Comparison of ENCODE assay signal across 27 cellular contexts in genomic region chr15:91751611-91752010, GRCh38.
"Had no signal": no experiment of that assay in that cellular context is flagged by ENCODE, and none has a peak within 500 bp of the region (broad histone marks: within the 10 kb centered on the region; RNA-seq: fewer than 3 reads in every experiment).

No MANE protein-coding gene starts in this region.

- H3K4me3 Mint-ChIP-seq: activated CD4-positive, alpha-beta memory T cell treated with anti-CD3 and anti-CD28 coated beads for 36 hours; activated CD4-positive, alpha-beta T cell treated with anti-CD3 and anti-CD28 coated beads, Interleukin-2, amount 10 ng/mL, durations not matched to agents 24 days and 14 days; activated T-cell treated with anti-CD3 and anti-CD28 coated beads, Interleukin-2, amount 50 U/mL, for 24 hours; nephron had no signal

- FAIRE-seq: endothelial cell of umbilical vein, islet of Langerhans had no signal

- H3K36me3 Mint-ChIP-seq: activated CD4-positive, alpha-beta memory T cell treated with anti-CD3 and anti-CD28 coated beads for 36 hours had no signal

- H3K4me1 Mint-ChIP-seq: activated CD4-positive, alpha-beta T cell treated with anti-CD3 and anti-CD28 coated beads, Interleukin-2, amount 10 ng/mL, durations not matched to agents 24 days and 14 days; nephron had no signal

- H3K27me3 ChIP-seq: breast epithelium, heart right ventricle, neutrophil, ovary, right lobe of liver, thyroid gland, upper lobe of right lung had no signal

- H3K36me3 ChIP-seq: breast epithelium, heart right ventricle, left ventricle myocardium inferior, neutrophil, ovary, right lobe of liver, thyroid gland, upper lobe of right lung had no signal

- DNase-seq: activated CD4-positive, alpha-beta memory T cell treated with anti-CD3 and anti-CD28 coated beads for 36 hours; activated CD4-positive, alpha-beta T cell treated with anti-CD3 and anti-CD28 coated beads, Interleukin-2, amount 10 ng/mL, durations not matched to agents 24 days and 14 days; activated CD4-positive, CD25-positive, alpha-beta regulatory T cell treated with anti-CD3 and anti-CD28 coated beads, Interleukin-2, amount 50 U/mL, for 72 hours; activated CD8-positive, alpha-beta memory T cell treated with anti-CD3 and anti-CD28 coated beads, Interleukin-2, amount 50 U/mL, for 48 hours; activated gamma-delta T cell; activated naive CD4-positive, alpha-beta T cell treated with anti-CD3 and anti-CD28 coated beads, Interleukin-2, amount 50 U/mL, for 16 hours; activated T-cell treated with anti-CD3 and anti-CD28 coated beads, Interleukin-2, amount 50 U/mL, for 24 hours; amniotic stem cell; cerebellar nuclear complex; cortex of kidney; foreskin fibroblast; heart right ventricle; left ventricle myocardium inferior; ovary; right lobe of liver; stimulated activated CD4-positive, alpha-beta T cell treated with anti-CD3 and anti-CD28 coated beads, Interleukin-4, amount 100 ng/mL, for 1 hour; stimulated activated naive CD8-positive, alpha-beta T cell treated with anti-CD3 and anti-CD28 coated beads, Interleukin-15, Interleukin-2, amounts not matched to agents 100 U/mL and 50 U/mL, for 24 hours; T-helper 2 cell; upper lobe of right lung had no signal

- H3K27me3 Mint-ChIP-seq: activated CD4-positive, alpha-beta T cell treated with anti-CD3 and anti-CD28 coated beads, Interleukin-2, amount 10 ng/mL, durations not matched to agents 24 days and 14 days had no signal

- ATAC-seq: heart right ventricle; right lobe of liver; stimulated activated naive CD8-positive, alpha-beta T cell treated with anti-CD3 and anti-CD28 coated beads, Interleukin-15, Interleukin-2, amounts not matched to agents 100 U/mL and 50 U/mL, for 24 hours; upper lobe of right lung had no signal

- H3K4me3 ChIP-seq: breast epithelium, heart right ventricle, left ventricle myocardium inferior, lung, ovary, right lobe of liver, thyroid gland, upper lobe of right lung had no signal

- H3K27ac ChIP-seq: heart right ventricle, left ventricle myocardium inferior, neutrophil, ovary, right lobe of liver, thyroid gland, upper lobe of right lung had no signal

- H3K9me3 ChIP-seq: breast epithelium, heart right ventricle, left ventricle myocardium inferior, neutrophil, ovary, right lobe of liver, thyroid gland, upper lobe of right lung had no signal

- H3K4me1 ChIP-seq: breast epithelium, heart right ventricle, left ventricle myocardium inferior, right lobe of liver, upper lobe of right lung had no signal

- H3K27ac Mint-ChIP-seq: activated CD4-positive, alpha-beta memory T cell treated with anti-CD3 and anti-CD28 coated beads for 36 hours; activated CD4-positive, alpha-beta T cell treated with anti-CD3 and anti-CD28 coated beads, Interleukin-2, amount 10 ng/mL, durations not matched to agents 24 days and 14 days; activated T-cell treated with anti-CD3 and anti-CD28 coated beads, Interleukin-2, amount 50 U/mL, for 24 hours; nephron; progenitor cell of endocrine pancreas had no signal

- H3K9me3 Mint-ChIP-seq: activated CD4-positive, alpha-beta memory T cell treated with anti-CD3 and anti-CD28 coated beads for 36 hours had no signal
